8 cellular contexts compared by ENCODE assay signal in the genomic region with DNA sequence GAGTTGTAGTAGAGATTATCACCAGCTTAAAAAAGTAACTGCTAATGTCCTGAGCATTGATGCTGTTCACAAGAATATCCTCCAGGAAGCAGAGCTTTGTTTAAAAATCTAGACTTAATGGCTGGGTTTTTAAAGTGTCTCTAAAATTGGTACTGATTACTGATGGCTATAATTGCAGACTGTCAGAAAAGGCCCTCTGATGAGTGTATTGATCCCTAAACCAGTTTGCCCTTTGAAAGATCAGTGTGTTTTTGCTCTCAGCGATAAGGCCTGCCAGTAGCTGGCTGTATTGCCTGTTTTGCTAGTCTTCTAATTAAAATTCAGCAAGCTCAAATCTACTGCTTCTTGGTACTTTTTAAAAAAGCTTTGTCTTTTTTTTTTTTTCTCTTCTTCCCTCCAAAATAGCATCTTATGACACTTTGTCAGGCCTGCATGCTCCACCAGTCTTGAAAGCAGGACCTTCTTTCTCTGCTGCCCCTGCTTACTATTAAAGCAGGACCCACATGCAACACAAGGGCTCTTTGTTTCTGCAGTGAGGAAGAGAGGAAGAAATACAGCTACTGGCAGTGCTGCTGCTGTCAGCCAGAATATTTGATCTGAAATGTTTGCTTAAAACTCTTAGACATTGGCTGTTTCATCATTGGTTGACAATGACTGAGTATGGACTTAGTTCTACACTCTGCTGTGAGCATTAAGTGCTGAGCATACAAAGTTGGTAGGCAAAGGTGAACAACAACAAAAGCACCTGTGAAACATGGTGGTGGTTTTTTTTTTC. TPM values are rescaled to one million over a fixed set of nuclear protein-coding genes. Genes with fewer than 3 reads are reported as not detected.
DNase-seq lines count a peak whose midpoint lies in the region; ATAC-seq and TF ChIP-seq lines count a peak whose summit lies in the region.

No MANE protein-coding gene starts in this region.

- intact Hi-C loops in OCI-LY7 (cut with micrococcal nuclease; ENCODE audit: unreplicated experiment) = loop anchor here (10.0 kb wide), 1 partner anchor 213 kb away; a partner anchor contains a TSS
- intact Hi-C loops in uterus (cut with DNase I; ENCODE audit: low total_unique reads) = no loop called here

- no peaks in the 10 kb centered on the region for H3F3A ChIP-seq in GM23338 (replicated peaks; ENCODE audit: low read depth)

- H3K27ac Mint-ChIP-seq in GM23338 = no peak overlapping the region; the same call in 1 of the 2 replicates

- peaks cover 22% of the 10 kb centered on the region for H3K4me1 Mint-ChIP-seq in GM23338

- peaks cover 55% of the 10 kb centered on the region for H3K79me2 ChIP-seq in GM23338 (replicated peaks; ENCODE audit: insufficient read depth)
- H3K79me2 ChIP-seq in OCI-LY7 (ENCODE audit: insufficient read depth, low read depth, low read length) = peaks cover 55% of the 10 kb centered on the region
- peaks cover 43% of the 10 kb centered on the region for H3K79me2 ChIP-seq in hepatocyte

- TF ChIP-seq CTCF in GM23338 (conservative IDR thresholded peaks at IDR 0.05; ENCODE audit: low read depth in 2 of 2) (no peak), OCI-LY7 (conservative IDR thresholded peaks at IDR 0.05; ENCODE audit: low read length) (no peak), hepatocyte (IDR thresholded peaks at IDR 0.05; ENCODE audit: poor library complexity) (no peak), uterus (IDR thresholded peaks at IDR 0.05) (no peak)

- H3K9me2 ChIP-seq in GM23338 (ENCODE audit: insufficient read depth) (peaks cover 9% of the 10 kb centered on the region; the same call in 1 of the 2 replicates), OCI-LY7 (ENCODE audit: insufficient read depth, low read length) (no peaks in the 10 kb centered on the region), hepatocyte (replicated peaks; ENCODE audit: insufficient read depth) (no peaks in the 10 kb centered on the region)

- H3K27ac ChIP-seq in GM23338 (ENCODE audit: low read depth) = no peak overlapping the region
- peak overlapping the region; percentile 47 for H3K27ac ChIP-seq in OCI-LY7 (ENCODE audit: low read depth, low read length, poor library complexity, severe bottlenecking)
- H3K27ac ChIP-seq in hepatocyte = no peak overlapping the region
- H3K27ac ChIP-seq in uterus = no peak overlapping the region

- WGBS in hepatocyte (ENCODE audit: low lambda C conversion rate, missing lambda C conversion rate) = 81% methylated on average over 1 of the region's 1 CpG

- H3K4me2 ChIP-seq in GM23338 (peak overlapping the region; percentile 97), OCI-LY7 (ENCODE audit: low read length) (peak overlapping the region; percentile 95), hepatocyte (peak overlapping the region; percentile 95)

- H3K9me3 Mint-ChIP-seq in GM23338 = no peaks in the 10 kb centered on the region

- H3K27me3 ChIP-seq in GM23338 (ENCODE audit: insufficient read depth) = no peaks in the 10 kb centered on the region
- no peaks in the 10 kb centered on the region for H3K27me3 ChIP-seq in hepatocyte
- H3K27me3 ChIP-seq in uterus = no peaks in the 10 kb centered on the region

- peak overlapping the region; percentile 98 for H3K4me3 ChIP-seq in GM23338
- peak overlapping the region; percentile 92 for H3K4me3 ChIP-seq in OCI-LY7 (ENCODE audit: low read depth, low read length, poor library complexity, severe bottlenecking)
- no peak overlapping the region for H3K4me3 ChIP-seq in hepatocyte
- no peak overlapping the region for H3K4me3 ChIP-seq in uterus

- H3K4me1 ChIP-seq in GM23338 (ENCODE audit: insufficient read depth) (peaks cover 19% of the 10 kb centered on the region), OCI-LY7 (ENCODE audit: insufficient read depth, low read length, poor library complexity, severe bottlenecking) (peaks cover 28% of the 10 kb centered on the region), hepatocyte (ENCODE audit: insufficient read depth) (peaks cover 9% of the 10 kb centered on the region), uterus (no peaks in the 10 kb centered on the region)

- POLR2A ChIA-PET in OCI-LY7 (lab: Charles Lee) = interaction anchor here (0.6 to 1.9 kb wide), 5 partner anchors 15 to 467 kb away, joined by 3 to 10 read pairs (median 3); no protein-coding TSS in a partner anchor

- BruUV-seq in OCI-LY7 (replicated peaks; lab: Mats Ljungman, UMichigan) = TSS peak; percentile 55

- DNase-seq in Ammon's horn (ENCODE audit: low spot score) = peak; percentile 80
- DNase-seq in GM23338 (ENCODE audit: low spot score) = no peak
- DNase-seq in OCI-LY7 (ENCODE audit: low spot score) = peak; percentile 24
- peak; percentile 15 for DNase-seq in hepatocyte (ENCODE audit: low spot score)
- no peak for DNase-seq in HUDEP-2 (lab: John Stamatoyannopoulos, UW; ENCODE audit: unreplicated experiment in 76 of 76)
- no peak for DNase-seq in NCI-H82 (lab: John Stamatoyannopoulos, UW)
- no peak for DNase-seq in uterus

- ATAC-seq in GM23338 (no peak), GM19397 (IDR thresholded peaks at IDR 0.05; ENCODE audit: unreplicated experiment) (no peak)

- TF ChIP-seq POLR2A in uterus (IDR thresholded peaks at IDR 0.05) = no peak

- no peaks in the 10 kb centered on the region for H3K9me3 ChIP-seq in OCI-LY7 (ENCODE audit: low read length)
- no peaks in the 10 kb centered on the region for H3K9me3 ChIP-seq in hepatocyte (ENCODE audit: low read depth)
- H3K9me3 ChIP-seq in uterus = no peaks in the 10 kb centered on the region

- H3K36me3 Mint-ChIP-seq in GM23338 (ENCODE audit: low read depth) = no peaks in the 10 kb centered on the region

- peak overlapping the region; percentile 98 for H3K4me3 Mint-ChIP-seq in GM23338

- H2AFZ ChIP-seq in GM23338 = no peak overlapping the region
- no peak overlapping the region for H2AFZ ChIP-seq in OCI-LY7 (ENCODE audit: low read length)
- H2AFZ ChIP-seq in hepatocyte = no peak overlapping the region

- peaks cover 4% of the 10 kb centered on the region for H3K27me3 Mint-ChIP-seq in GM23338 (ENCODE audit: insufficient read depth, low read depth, poor library complexity)

- peaks cover 11% of the 10 kb centered on the region; the same call in 1 of the 2 replicates for H4K20me1 ChIP-seq in GM23338 (replicated peaks; ENCODE audit: insufficient read depth)
- H4K20me1 ChIP-seq in OCI-LY7 (ENCODE audit: insufficient read depth, low read length) = peaks cover 4% of the 10 kb centered on the region; the same call in 1 of the 2 replicates
- no peaks in the 10 kb centered on the region for H4K20me1 ChIP-seq in hepatocyte (ENCODE audit: insufficient read depth, poor library complexity, severe bottlenecking)

- CTCF ChIA-PET in OCI-LY7 (lab: Charles Lee; ENCODE audit: unreplicated experiment) = no interaction called here

- H3K36me3 ChIP-seq in GM23338 (ENCODE audit: insufficient read depth) (no peaks in the 10 kb centered on the region; the same call in 1 of the 2 replicates), OCI-LY7 (ENCODE audit: insufficient read depth, low read length) (no peaks in the 10 kb centered on the region), hepatocyte (replicated peaks; ENCODE audit: insufficient read depth, low read depth) (no peaks in the 10 kb centered on the region), uterus (no peaks in the 10 kb centered on the region)

RNA-seq across cellular contexts. Expression of a gene that starts 1.8 kb away (rescaled TPM):
- 31.7 and 44.3 TPM in 2 replicates for total RNA-seq in GM23338 (2014; rRNA removed; shearing (Covaris generic))
- polyA plus RNA-seq in GM23338 (2016; fragmentation: Nextera tagmentation; extraction: Ambion mirVana) (157 and 169 TPM in 2 replicates), hepatocyte (224 and 230 TPM in 2 replicates)
- 37.4 and 52.6 TPM in 2 replicates for total RNA-seq in OCI-LY7 (2014; rRNA removed; shearing (Covaris generic))
- total RNA-seq in OCI-LY7 (2022) (64.9 and 77.7 TPM in 2 replicates), hepatocyte (88.7 and 103 TPM in 2 replicates), uterus (100 to 1,000 TPM in 1 of 4 donors, 10 to 100 TPM in 1, 1 to 10 TPM in 2; 4.4 to 136 (median 24.7) TPM)

Comparison
In these comparisons a context has a peak if more than half of its experiments do, and no peak if none do; other contexts are left out.
1. DNase-seq: peak in Ammon's horn (single experiment), OCI-LY7 (single experiment) and hepatocyte (single experiment); none in GM23338 (single experiment), HUDEP-2 (0 of 76), NCI-H82 (single experiment) and uterus (0 of 2).
2. H3K4me3 ChIP-seq: peak in GM23338 (single experiment) and OCI-LY7 (single experiment); none in hepatocyte (single experiment) and uterus (0 of 2).
3. Peak in every context shown above with its lines, with median percentiles within 50 percentile points of each other: H3K4me2 ChIP-seq.